Comparison of ENCODE assay signal across 19 cellular contexts in the genomic region with DNA sequence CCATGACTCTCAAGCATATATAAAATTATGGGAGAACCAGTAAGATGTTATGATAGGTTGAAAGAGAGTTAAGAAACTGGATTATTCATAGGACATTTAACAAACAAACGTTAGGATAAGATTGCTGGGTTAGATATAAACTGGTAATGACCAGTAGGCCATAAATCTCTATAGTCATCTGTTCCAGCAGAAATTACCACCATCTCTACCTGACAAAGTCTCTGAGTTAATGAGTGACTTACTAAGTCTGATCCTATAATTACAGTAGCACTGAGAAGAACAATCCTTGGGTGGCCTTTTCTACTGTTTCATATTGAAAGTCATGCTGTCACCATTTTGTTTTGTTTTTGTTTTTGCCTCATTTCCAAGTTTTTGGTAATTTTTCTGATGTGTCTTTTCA.
"Had no signal": no experiment of that assay in that cellular context is flagged by ENCODE, and none has a peak within 500 bp of the region (broad histone marks: within the 10 kb centered on the region; RNA-seq: fewer than 3 reads in every experiment).

No MANE protein-coding gene starts in this region.

- DNase-seq: central memory CD4-positive, alpha-beta T cell; effector memory CD8-positive, alpha-beta T cell; erythroblast; foreskin keratinocyte; kidney; left lung; lower lobe of right lung; occipital lobe; psoas muscle; sigmoid colon; stimulated activated CD4-positive, alpha-beta T cell treated with anti-CD3 and anti-CD28 coated beads, Interleukin-12 subunit alpha, Interleukin-12 subunit beta, amount 100 ng/mL, for 4 hours; stimulated activated naive CD4-positive, alpha-beta T cell; stomach; substantia nigra; transverse colon had no signal

- H3K4me1 ChIP-seq: foreskin keratinocyte, left lung, lower lobe of right lung, parathyroid adenoma, psoas muscle, sigmoid colon, stomach had no signal

- H3K36me3 ChIP-seq: left lung, lower lobe of right lung, sigmoid colon, stomach, thoracic aorta, transverse colon had no signal

- H3K27ac ChIP-seq: foreskin keratinocyte, left lung, lower lobe of right lung, parathyroid adenoma, psoas muscle, sigmoid colon, skin epidermis, stomach, thoracic aorta had no signal

- ATAC-seq: effector memory CD8-positive, alpha-beta T cell; foreskin keratinocyte; left lung; lower lobe of right lung; natural killer cell treated with Interleukin-12 subunit alpha and Interleukin-12 subunit beta and Interleukin-15 and Interleukin-18, amount 100 ng/mL, for 72 hours; psoas muscle had no signal

- H3K27me3 ChIP-seq: foreskin keratinocyte, left lung, sigmoid colon, stomach, transverse colon had no signal

- FAIRE-seq: kidney had no signal

- H3K4me3 ChIP-seq: left lung, lower lobe of right lung, psoas muscle, sigmoid colon, skin epidermis, stomach, thoracic aorta, transverse colon had no signal
